In genomic region chr3:194739498-194740284, GRCh38 we compare ENCODE assay signal across 1 cellular context.
TF ChIP-seq lines count a peak whose summit lies in the region.

No MANE protein-coding gene starts in this region.

TF ChIP-seq in endothelial cell of umbilical vein, 7 proteins besides CTCF, POLR2A, EP300 and RAD21 (continued from another document):
- TF ChIP-seq POLR2AphosphoS5 (IDR thresholded peaks at IDR 0.05; ENCODE audit: insufficient read depth, low read depth, low read length) (peak; percentile 81), FOS (IDR thresholded peaks at IDR 0.05; ENCODE audit: borderline replicate concordance, insufficient read depth, low read length) (peak; percentile 84)
